ENCODE assay signal across 8 cellular contexts in the genomic region with DNA sequence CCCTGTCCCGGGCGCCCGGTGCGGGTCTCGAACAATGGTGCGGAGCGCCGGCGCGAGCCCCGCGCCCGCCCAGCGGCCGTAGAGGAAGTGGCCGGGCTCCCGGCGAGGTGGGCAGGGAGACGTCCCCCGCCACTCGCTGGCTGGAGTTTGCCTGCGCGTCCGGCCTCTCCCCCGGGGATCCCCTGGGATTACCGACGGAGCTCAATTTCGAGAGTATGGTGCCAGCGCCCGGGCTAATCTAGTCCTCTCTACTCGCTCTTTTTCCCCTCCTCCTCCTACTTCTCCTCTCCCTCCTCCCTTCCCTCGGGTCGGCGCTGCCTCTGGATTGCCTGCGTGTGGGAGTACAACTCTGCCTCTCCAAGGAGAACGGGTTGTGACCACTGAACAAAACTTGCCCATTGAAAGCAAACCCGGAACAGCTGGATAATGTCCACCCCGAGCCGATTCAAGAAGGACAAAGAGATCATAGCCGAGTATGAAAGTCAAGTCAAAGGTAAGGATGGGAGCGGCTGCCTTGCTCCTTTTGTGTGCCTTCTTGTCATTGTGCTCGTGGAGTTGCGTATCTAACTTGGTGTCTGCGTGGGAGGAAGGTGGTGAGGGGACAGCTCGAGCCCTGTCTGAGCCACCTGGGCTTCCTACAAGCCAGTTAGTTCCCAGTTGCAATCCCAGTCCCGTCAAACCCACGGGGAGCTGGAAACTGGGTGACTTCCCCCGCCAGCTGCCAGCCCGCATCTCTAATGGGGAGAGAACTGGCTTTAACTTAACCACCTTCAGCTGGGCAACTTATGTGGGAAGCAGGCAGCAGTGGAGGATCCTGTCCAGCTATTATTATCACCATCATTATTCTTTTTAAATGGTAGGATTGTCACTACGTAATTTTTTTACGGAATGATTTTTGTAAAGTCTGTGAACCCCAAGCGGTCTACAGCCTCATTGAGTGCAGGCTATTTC. TPM values are rescaled to one million over a fixed set of nuclear protein-coding genes. Genes with fewer than 3 reads are reported as not detected.
DNase-seq lines count a peak whose midpoint lies in the region; ATAC-seq, FAIRE-seq and TF ChIP-seq lines count a peak whose summit lies in the region.

A gene (plus strand): TSS at position 310 of the 951 bp plus-strand sequence. CDS start 117 bp downstream, at position 427.

- H3K36me3 Mint-ChIP-seq in activated CD4-positive, alpha-beta T cell treated with anti-CD3 and anti-CD28 coated beads, Interleukin-2, amount 10 ng/mL, durations not matched to agents 24 days and 14 days (ENCODE audit: low read depth), result no peaks in the 10 kb centered on the region
- H3K36me3 Mint-ChIP-seq in natural killer cell, result no peaks in the 10 kb centered on the region

- no peaks in the 10 kb centered on the region for H3K9me3 Mint-ChIP-seq in activated CD4-positive, alpha-beta T cell treated with anti-CD3 and anti-CD28 coated beads, Interleukin-2, amount 10 ng/mL, durations not matched to agents 24 days and 14 days
- H3K9me3 Mint-ChIP-seq in natural killer cell, result no peaks in the 10 kb centered on the region

- CTCF ChIA-PET in HEK293T (lab: Yijun Ruan, JAX), result interaction anchor here (0.6 to 1.9 kb wide), 5 partner anchors 11 to 1299 kb away, joined by 3 to 14 read pairs (median 4); no protein-coding TSS in a partner anchor

- H3K27me3 Mint-ChIP-seq in activated CD4-positive, alpha-beta T cell treated with anti-CD3 and anti-CD28 coated beads, Interleukin-2, amount 10 ng/mL, durations not matched to agents 24 days and 14 days, result peaks cover 44% of the 10 kb centered on the region
- H3K27me3 Mint-ChIP-seq in natural killer cell (ENCODE audit: low read depth in 2 of 2), result peaks cover 8 to 24% of the 10 kb centered on the region in 2 donors

- FAIRE-seq in frontal cortex (lab: Jason Lieb, UNC), result no peak

- POLR2A ChIA-PET in HEK293T (lab: Yijun Ruan, JAX), result interaction anchor here (1.0 to 1.4 kb wide), 4 partner anchors 105 to 378 kb away, joined by 3 to 6 read pairs (median 4); a partner anchor contains a TSS

- DNase-seq in activated CD4-positive, alpha-beta T cell treated with anti-CD3 and anti-CD28 coated beads, Interleukin-2, amount 10 ng/mL, durations not matched to agents 24 days and 14 days, result peak; percentile 59
- no peak for DNase-seq in activated CD4-positive, alpha-beta T cell treated with anti-CD3 and anti-CD28 coated beads, Interleukin-2, amount 50 U/mL, for 1 hour
- peak; percentile 36 for DNase-seq in HEK293T (ENCODE audit: extremely low spot score)
- peak; percentile 43 for DNase-seq in NCI-H2029 (lab: John Stamatoyannopoulos, UW)
- DNase-seq in activated T-cell treated with anti-CD3 and anti-CD28 coated beads, Interleukin-2, amount 50 U/mL, for 48 hours, result peak; percentile 31 to 34
- peak in 1 of 2 donors; percentile 30 for DNase-seq in frontal cortex (ENCODE audit: low spot score in 2 of 2)
- no peak for DNase-seq in natural killer cell
- DNase-seq in effector CD4-positive, alpha-beta T cell, result no peak

- no peak within 1 kb of the TSS for H3K27ac Mint-ChIP-seq in activated CD4-positive, alpha-beta T cell treated with anti-CD3 and anti-CD28 coated beads, Interleukin-2, amount 10 ng/mL, durations not matched to agents 24 days and 14 days
- H3K27ac Mint-ChIP-seq in natural killer cell, result peak within 1 kb of the TSS in 1 of 2 donors; percentile 56

- peak in 1 of 3 donors; percentile 2 for ATAC-seq in natural killer cell

- intact Hi-C loops in activated CD4-positive, alpha-beta T cell treated with anti-CD3 and anti-CD28 coated beads, Interleukin-2, amount 10 ng/mL, durations not matched to agents 24 days and 14 days (cut with micrococcal nuclease), result loop anchor here (1.0 to 5.0 kb wide), 4 partner anchors 67 to 543 kb away; a partner anchor contains a TSS
- intact Hi-C loops in natural killer cell (cut with micrococcal nuclease), result no loop called here

- peak within 1 kb of the TSS; percentile 82 for H3K4me3 Mint-ChIP-seq in activated CD4-positive, alpha-beta T cell treated with anti-CD3 and anti-CD28 coated beads, Interleukin-2, amount 10 ng/mL, durations not matched to agents 24 days and 14 days
- H3K4me3 Mint-ChIP-seq in natural killer cell, result peak within 1 kb of the TSS; percentile 83

- peaks cover 8% of the 10 kb centered on the region for H3K4me1 Mint-ChIP-seq in activated CD4-positive, alpha-beta T cell treated with anti-CD3 and anti-CD28 coated beads, Interleukin-2, amount 10 ng/mL, durations not matched to agents 24 days and 14 days
- peaks cover 6% of the 10 kb centered on the region in 2 donors for H3K4me1 Mint-ChIP-seq in natural killer cell

- no peak for TF ChIP-seq CTCF in natural killer cell (IDR thresholded peaks at IDR 0.05)

TF ChIP-seq in HEK293T, 16 proteins besides CTCF, POLR2A, EP300 and RAD21:
- TF ChIP-seq CTBP1 (IDR thresholded peaks at IDR 0.05; ENCODE audit: borderline replicate concordance), result no peak
- no peak for TF ChIP-seq SUZ12 (IDR thresholded peaks at IDR 0.05)
- no peak for TF ChIP-seq ELF4 (IDR thresholded peaks at IDR 0.05)
- TF ChIP-seq ZNF384 (IDR thresholded peaks at IDR 0.05), result no peak
- TF ChIP-seq L3MBTL2 (conservative IDR thresholded peaks at IDR 0.05), result no peak
- TF ChIP-seq FOXA1 (IDR thresholded peaks at IDR 0.05), result no peak
- TF ChIP-seq LEF1 (IDR thresholded peaks at IDR 0.05; ENCODE audit: borderline replicate concordance), result no peak
- TF ChIP-seq SP1 (IDR thresholded peaks at IDR 0.05), result no peak

RNA-seq across cellular contexts. Expression of the gene that starts here (rescaled TPM):
- total RNA-seq in activated CD4-positive, alpha-beta T cell treated with anti-CD3 and anti-CD28 coated beads, Interleukin-2, amount 10 ng/mL, durations not matched to agents 24 days and 14 days, result 0.16 and 0.21 TPM in 2 replicates
- total RNA-seq in frontal cortex (40.8 TPM), natural killer cell (under 1 TPM; 0.10 to 0.49 (median 0.16) TPM)

Comparison
In these comparisons a context has a peak if more than half of its experiments do, and no peak if none do; other contexts are left out.
1. RNA of the gene that starts here (total RNA-seq): 40.8 TPM in frontal cortex (single experiment); 0.16 to 0.21 TPM in activated CD4-positive, alpha-beta T cell treated with anti-CD3 and anti-CD28 coated beads, Interleukin-2, amount 10 ng/mL, durations not matched to agents 24 days and 14 days and 0.10 to 0.49 TPM in natural killer cell; every median in the first group is over 10 times any median in the second.
2. Peak in DNase-seq in activated CD4-positive, alpha-beta T cell treated with anti-CD3 and anti-CD28 coated beads, Interleukin-2, amount 10 ng/mL, durations not matched to agents 24 days and 14 days; RNA of the gene not detected or under 1 TPM.
3. DNase-seq: peak in HEK293T (single experiment), NCI-H2029 (single experiment) and activated T-cell treated with anti-CD3 and anti-CD28 coated beads, Interleukin-2, amount 50 U/mL, for 48 hours (2 of 2); none in activated CD4-positive, alpha-beta T cell treated with anti-CD3 and anti-CD28 coated beads, Interleukin-2, amount 50 U/mL, for 1 hour (single experiment), natural killer cell (single experiment) and effector CD4-positive, alpha-beta T cell (single experiment).